In the genomic region with DNA sequence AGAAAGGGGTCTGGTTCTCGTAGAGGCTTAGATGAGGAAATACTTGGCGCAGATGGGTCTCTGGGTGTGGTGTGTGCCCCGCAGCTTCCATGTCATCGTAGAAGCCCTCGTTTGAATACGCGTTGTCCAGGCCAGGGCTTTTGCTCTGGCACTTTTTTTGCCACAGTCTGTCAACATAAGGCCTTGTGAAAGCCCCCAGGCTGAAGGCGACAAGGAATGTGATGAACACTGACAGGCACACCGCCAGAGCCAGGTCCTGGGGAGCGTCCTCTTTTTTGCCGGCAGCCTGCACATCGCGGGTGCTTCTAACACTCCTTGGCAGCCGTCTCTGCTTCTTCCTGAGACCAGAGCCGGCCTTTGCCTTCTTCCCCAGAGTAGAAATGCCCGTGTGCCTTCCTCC, we compare ENCODE assay signal across 25 cellular contexts. TPM values are rescaled to one million over a fixed set of nuclear protein-coding genes. Genes with fewer than 3 reads are reported as not detected.
"Had no signal": no experiment of that assay in that cellular context is flagged by ENCODE, and none has a peak within 500 bp of the region (broad histone marks: within the 10 kb centered on the region; RNA-seq: fewer than 3 reads in every experiment).

No MANE protein-coding gene starts in this region.

- ATAC-seq: heart right ventricle; left ventricle myocardium superior; lower lobe of right lung; natural killer cell; sciatic nerve; stimulated activated naive CD8-positive, alpha-beta T cell treated with anti-CD3 and anti-CD28 coated beads, Interleukin-15, amount 100 ng/mL, for 72 hours had no signal

- H3K4me2 ChIP-seq: smooth muscle cell had no signal

- H3K4me3 ChIP-seq: colonic mucosa, esophagus squamous epithelium, heart right ventricle, lower lobe of right lung, right atrium auricular region, smooth muscle cell, suprapubic skin, transverse colon, vagina had no signal

- H3K27me3 ChIP-seq: colonic mucosa, esophagus squamous epithelium, right atrium auricular region, suprapubic skin, transverse colon, vagina had no signal

- H2AFZ ChIP-seq: parathyroid adenoma had no signal

- H3K4me1 ChIP-seq: colonic mucosa, esophagus squamous epithelium, heart right ventricle, lower lobe of right lung, parathyroid adenoma, right atrium auricular region, suprapubic skin, transverse colon, vagina had no signal

- H3K9ac ChIP-seq: parathyroid adenoma had no signal

- H3K36me3 ChIP-seq: colonic mucosa, esophagus squamous epithelium, heart right ventricle, lower lobe of right lung, right atrium auricular region, suprapubic skin, transverse colon, vagina had no signal

- H3K9me3 ChIP-seq: colonic mucosa, esophagus squamous epithelium, heart right ventricle, lower lobe of right lung, right atrium auricular region, suprapubic skin, transverse colon, vagina had no signal

- DNase-seq: colonic mucosa; effector memory CD4-positive, alpha-beta T cell; erythroblast; esophagus squamous epithelium; foreskin melanocyte; glutamatergic neuron; heart right ventricle; hippocampal formation; immature natural killer cell; left ventricle myocardium superior; lower lobe of right lung; natural killer cell; stimulated activated CD4-positive, alpha-beta T cell treated with anti-CD3 and anti-CD28 coated beads, Interleukin-12 subunit alpha, Interleukin-12 subunit beta, amount 100 ng/mL, for 4 hours; stimulated activated CD4-positive, alpha-beta T cell treated with anti-CD3 and anti-CD28 coated beads, Interleukin-1b, Interleukin-23, amount 100 ng/mL, for 48 hours; stimulated activated CD4-positive, alpha-beta T cell treated with anti-CD3 and anti-CD28 coated beads, Interleukin-4, amount 100 ng/mL, for 1 hour; stimulated activated CD8-positive, alpha-beta memory T cell treated with anti-CD3 and anti-CD28 coated beads, Interleukin-4, amount 100 ng/mL, for 48 hours; stimulated activated naive CD4-positive, alpha-beta T cell; stimulated activated naive CD8-positive, alpha-beta T cell treated with anti-CD3 and anti-CD28 coated beads, Interleukin-15, amount 100 ng/mL, for 72 hours; transverse colon had no signal

- H3K27ac ChIP-seq: colonic mucosa, esophagus squamous epithelium, heart right ventricle, lower lobe of right lung, parathyroid adenoma, right atrium auricular region, suprapubic skin, transverse colon, vagina had no signal

RNA-seq across cellular contexts. Expression of a gene that starts 24.5 kb away (rescaled TPM):
- total RNA-seq: natural killer cell had no signal
- polyA plus RNA-seq: immature natural killer cell had no signal

RNA-seq across cellular contexts. Expression of a gene that starts 55.5 kb away (rescaled TPM):
- total RNA-seq: natural killer cell had no signal
- polyA plus RNA-seq: immature natural killer cell had no signal
